ENCODE assay signal across 1 cellular context in the genomic region with DNA sequence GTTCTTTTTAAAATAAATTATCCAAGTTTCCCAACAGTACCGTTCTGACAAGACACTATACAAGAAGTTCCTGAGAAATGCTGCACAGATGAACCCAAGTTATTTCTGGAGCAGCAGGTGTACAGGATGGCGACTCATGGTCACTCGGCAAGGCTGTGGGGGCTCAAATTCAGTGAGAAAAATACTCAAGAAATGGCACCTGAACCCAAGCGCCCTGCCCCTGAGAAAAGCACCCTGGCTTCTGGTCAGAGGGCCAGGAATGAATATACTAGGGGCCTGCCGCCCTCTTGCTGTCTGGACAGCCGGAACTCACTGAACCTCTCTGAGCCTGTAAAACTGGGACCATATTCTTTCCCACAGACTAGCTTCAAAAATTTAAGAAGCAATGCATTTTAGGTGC.
TF ChIP-seq lines count a peak whose summit lies in the region.

No MANE protein-coding gene starts in this region.

TF ChIP-seq in HCT116, 20 proteins besides CTCF, POLR2A, EP300 and RAD21 (continued from another document):
- TF ChIP-seq, protein P1, sequence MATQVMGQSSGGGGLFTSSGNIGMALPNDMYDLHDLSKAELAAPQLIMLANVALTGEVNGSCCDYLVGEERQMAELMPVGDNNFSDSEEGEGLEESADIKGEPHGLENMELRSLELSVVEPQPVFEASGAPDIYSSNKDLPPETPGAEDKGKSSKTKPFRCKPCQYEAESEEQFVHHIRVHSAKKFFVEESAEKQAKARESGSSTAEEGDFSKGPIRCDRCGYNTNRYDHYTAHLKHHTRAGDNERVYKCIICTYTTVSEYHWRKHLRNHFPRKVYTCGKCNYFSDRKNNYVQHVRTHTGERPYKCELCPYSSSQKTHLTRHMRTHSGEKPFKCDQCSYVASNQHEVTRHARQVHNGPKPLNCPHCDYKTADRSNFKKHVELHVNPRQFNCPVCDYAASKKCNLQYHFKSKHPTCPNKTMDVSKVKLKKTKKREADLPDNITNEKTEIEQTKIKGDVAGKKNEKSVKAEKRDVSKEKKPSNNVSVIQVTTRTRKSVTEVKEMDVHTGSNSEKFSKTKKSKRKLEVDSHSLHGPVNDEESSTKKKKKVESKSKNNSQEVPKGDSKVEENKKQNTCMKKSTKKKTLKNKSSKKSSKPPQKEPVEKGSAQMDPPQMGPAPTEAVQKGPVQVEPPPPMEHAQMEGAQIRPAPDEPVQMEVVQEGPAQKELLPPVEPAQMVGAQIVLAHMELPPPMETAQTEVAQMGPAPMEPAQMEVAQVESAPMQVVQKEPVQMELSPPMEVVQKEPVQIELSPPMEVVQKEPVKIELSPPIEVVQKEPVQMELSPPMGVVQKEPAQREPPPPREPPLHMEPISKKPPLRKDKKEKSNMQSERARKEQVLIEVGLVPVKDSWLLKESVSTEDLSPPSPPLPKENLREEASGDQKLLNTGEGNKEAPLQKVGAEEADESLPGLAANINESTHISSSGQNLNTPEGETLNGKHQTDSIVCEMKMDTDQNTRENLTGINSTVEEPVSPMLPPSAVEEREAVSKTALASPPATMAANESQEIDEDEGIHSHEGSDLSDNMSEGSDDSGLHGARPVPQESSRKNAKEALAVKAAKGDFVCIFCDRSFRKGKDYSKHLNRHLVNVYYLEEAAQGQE (IDR thresholded peaks at IDR 0.05; ENCODE audit: low read depth) = no peak
- no peak for TF ChIP-seq EZH2 (IDR thresholded peaks at IDR 0.05)
- no peak for TF ChIP-seq SIN3A (IDR thresholded peaks at IDR 0.05; ENCODE audit: low read depth)
- no peak for TF ChIP-seq POLR2AphosphoS5 (IDR thresholded peaks at IDR 0.05; ENCODE audit: low read depth, low read length)
- no peak for TF ChIP-seq ZBTB33 (IDR thresholded peaks at IDR 0.05; ENCODE audit: extremely low read depth, insufficient replicate concordance, low read length)
